Comparison of ENCODE assay signal across 17 cellular contexts in genomic region chr20:40965671-40966070, GRCh38.
A peak's percentile ranks its signal among the peaks of the same experiment; 100 is the strongest.
DNase-seq lines count a peak whose midpoint lies in the region; ATAC-seq and TF ChIP-seq lines count a peak whose summit lies in the region.
"Had no signal": no experiment of that assay in that cellular context is flagged by ENCODE, and none has a peak within 500 bp of the region (broad histone marks: within the 10 kb centered on the region; RNA-seq: fewer than 3 reads in every experiment).

No MANE protein-coding gene starts in this region.

- no peak overlapping the region for H3K4ac ChIP-seq in H9 (ENCODE audit: low read depth, low read length)

- H3K9me3 Mint-ChIP-seq in activated CD8-positive, alpha-beta memory T cell treated with anti-CD3 and anti-CD28 coated beads, Interleukin-2, amount 10 ng/mL, durations not matched to agents 7 days and 5 days (ENCODE audit: low read depth) = no peaks in the 10 kb centered on the region
- H3K9me3 Mint-ChIP-seq in H9 = no peaks in the 10 kb centered on the region
- H3K9me3 Mint-ChIP-seq: CD8-positive, alpha-beta T cell had no signal

- no peak overlapping the region for H3K27ac Mint-ChIP-seq in activated CD8-positive, alpha-beta memory T cell treated with anti-CD3 and anti-CD28 coated beads, Interleukin-2, amount 10 ng/mL, durations not matched to agents 7 days and 5 days
- H3K27ac Mint-ChIP-seq in H9 = no peak overlapping the region
- H3K27ac Mint-ChIP-seq: B cell; CD8-positive, alpha-beta T cell had no signal

- no peaks in the 10 kb centered on the region for H3K9me3 ChIP-seq in sigmoid colon
- no peaks in the 10 kb centered on the region for H3K9me3 ChIP-seq in vagina
- H3K9me3 ChIP-seq in H9 (ENCODE audit: control insufficient read depth, low read depth, low read length) = no peaks in the 10 kb centered on the region
- H3K9me3 ChIP-seq: BLaER1 treated with 17β-estradiol and CSF1 and Interleukin-3, amounts not matched to agents 10 nM and 100 nM had no signal

- peaks cover 0 to 6% (median 2%) of the 10 kb centered on the region in 4 donors for H3K4me1 ChIP-seq in sigmoid colon
- H3K4me1 ChIP-seq in vagina = peaks cover 17% of the 10 kb centered on the region
- H3K4me1 ChIP-seq in H9 (ENCODE audit: insufficient read depth, low read length) = no peaks in the 10 kb centered on the region; the same call in 1 of the 2 replicates

- no peak overlapping the region for H4K8ac ChIP-seq in H9 (replicated peaks; ENCODE audit: insufficient read length, low read depth, low read length)

- H3K27me3 ChIP-seq in sigmoid colon (no peaks in the 10 kb centered on the region), vagina (no peaks in the 10 kb centered on the region), H9 (ENCODE audit: insufficient read depth, low read length) (no peaks in the 10 kb centered on the region)

- H3K4me1 Mint-ChIP-seq in activated CD8-positive, alpha-beta memory T cell treated with anti-CD3 and anti-CD28 coated beads, Interleukin-2, amount 10 ng/mL, durations not matched to agents 7 days and 5 days = peaks cover 30% of the 10 kb centered on the region
- H3K4me1 Mint-ChIP-seq in H9 = peaks cover 12 to 16% of the 10 kb centered on the region in 2 experiments

- H2BK5ac ChIP-seq in H9 (ENCODE audit: insufficient read length, low read length) = no peak overlapping the region

- no peak overlapping the region for H3K18ac ChIP-seq in H9 (ENCODE audit: insufficient read length, low read depth, low read length)

- H3K23ac ChIP-seq in H9 (ENCODE audit: insufficient read length, low read depth, low read length) = no peak overlapping the region

- no peak overlapping the region for H4K5ac ChIP-seq in H9 (ENCODE audit: insufficient read length, low read depth, low read length)

- no peak overlapping the region for H3K4me2 ChIP-seq in H9 (ENCODE audit: insufficient read depth, insufficient read length, low read length)
- H3K4me2 ChIP-seq: BLaER1 treated with 17β-estradiol and CSF1 and Interleukin-3, amounts not matched to agents 10 nM and 100 nM had no signal

- H2BK120ac ChIP-seq in H9 (ENCODE audit: low read depth, low read length, poor library complexity, severe bottlenecking) = no peak overlapping the region

- no peaks in the 10 kb centered on the region for H3K23me2 ChIP-seq in H9 (ENCODE audit: insufficient read length, low read depth, low read length, poor library complexity, severe bottlenecking)

- peaks cover 9% of the 10 kb centered on the region for H3K27me3 Mint-ChIP-seq in activated CD8-positive, alpha-beta memory T cell treated with anti-CD3 and anti-CD28 coated beads, Interleukin-2, amount 10 ng/mL, durations not matched to agents 7 days and 5 days
- H3K27me3 Mint-ChIP-seq in H9 (ENCODE audit: low read depth) = peaks cover 9% of the 10 kb centered on the region

- peaks cover 4% of the 10 kb centered on the region for H4K20me1 ChIP-seq in H9 (ENCODE audit: control insufficient read depth, insufficient read depth, insufficient read length)
- H4K20me1 ChIP-seq: BLaER1 treated with 17β-estradiol and CSF1 and Interleukin-3, amounts not matched to agents 10 nM and 100 nM had no signal

- TF ChIP-seq CTCF in sigmoid colon (IDR thresholded peaks at IDR 0.05) (no peak), vagina (IDR thresholded peaks at IDR 0.05) (no peak), H9 (conservative IDR thresholded peaks at IDR 0.05) (no peak)

- H3K4me3 Mint-ChIP-seq in activated CD8-positive, alpha-beta memory T cell treated with anti-CD3 and anti-CD28 coated beads, Interleukin-2, amount 10 ng/mL, durations not matched to agents 7 days and 5 days = no peak overlapping the region
- H3K4me3 Mint-ChIP-seq in H9 = no peak overlapping the region
- H3K4me3 Mint-ChIP-seq: B cell; CD8-positive, alpha-beta T cell had no signal

- no peaks in the 10 kb centered on the region for H3K79me1 ChIP-seq in H9 (ENCODE audit: insufficient read depth, low read depth, low read length, poor library complexity, severe bottlenecking)

- H3K36me3 Mint-ChIP-seq in activated CD8-positive, alpha-beta memory T cell treated with anti-CD3 and anti-CD28 coated beads, Interleukin-2, amount 10 ng/mL, durations not matched to agents 7 days and 5 days = no peaks in the 10 kb centered on the region
- H3K36me3 Mint-ChIP-seq in H9 (ENCODE audit: insufficient read depth in 1 of 3, low read depth in 3 of 3) = no peaks in the 10 kb centered on the region
- H3K36me3 Mint-ChIP-seq: CD8-positive, alpha-beta T cell had no signal

- H3K56ac ChIP-seq in H9 (ENCODE audit: insufficient read length, low read depth, low read length) = no peak overlapping the region

- H3K9ac ChIP-seq in H9 (ENCODE audit: extremely low read depth, insufficient read length, low read length) = no peak overlapping the region
- H3K9ac ChIP-seq: BLaER1 treated with 17β-estradiol and CSF1 and Interleukin-3, amounts not matched to agents 10 nM and 100 nM had no signal

- ATAC-seq in activated CD8-positive, alpha-beta memory T cell treated with anti-CD3 and anti-CD28 coated beads, Interleukin-2, amount 10 ng/mL, durations not matched to agents 7 days and 5 days = no peak
- ATAC-seq: CD8-positive, alpha-beta T cell had no signal

- no peak overlapping the region for H2AFZ ChIP-seq in H9 (ENCODE audit: low read length)

- CTCF ChIA-PET in activated CD8-positive, alpha-beta memory T cell treated with anti-CD3 and anti-CD28 coated beads, Interleukin-2, amount 10 ng/mL, durations not matched to agents 7 days and 5 days (lab: Charles Lee) = interaction anchor here (0.9 to 5.1 kb wide), 8 partner anchors 20 to 379 kb away, joined by 3 to 33 read pairs (median 4); partner anchors contain the start of gene LPIN3

- H3K36me3 ChIP-seq in sigmoid colon (no peaks in the 10 kb centered on the region), vagina (no peaks in the 10 kb centered on the region)
- H3K36me3 ChIP-seq: BLaER1 treated with 17β-estradiol and CSF1 and Interleukin-3, amounts not matched to agents 10 nM and 100 nM had no signal

- no peak for TF ChIP-seq POLR2A in sigmoid colon (IDR thresholded peaks at IDR 0.05)
- TF ChIP-seq POLR2A in vagina (IDR thresholded peaks at IDR 0.05) = no peak

- peak; percentile 43 for DNase-seq in activated CD8-positive, alpha-beta memory T cell treated with anti-CD3 and anti-CD28 coated beads for 24 hours
- DNase-seq in activated CD8-positive, alpha-beta memory T cell treated with anti-CD3 and anti-CD28 coated beads, Interleukin-2, amount 50 U/mL, for 4 hours = no peak
- DNase-seq in activated CD8-positive, alpha-beta memory T cell treated with anti-CD3 and anti-CD28 coated beads, Interleukin-2, amount 10 ng/mL, durations not matched to agents 7 days and 5 days = peak; percentile 29
- DNase-seq in sigmoid colon = peak; percentile 20
- DNase-seq in vagina (ENCODE audit: extremely low spot score in 2 of 2) = peak; percentile 43 to 71
- DNase-seq in NCI-H2227 treated with DMSO at 0.1 percent for 48 hours (lab: John Stamatoyannopoulos, UW) = no peak
- no peak for DNase-seq in H9
- no peak for DNase-seq in posterior vena cava (ENCODE audit: low spot score)
- DNase-seq: 8988T, COR-L47, DMS 273 treated with DMSO at 0.1 percent for 48 hours, EL, GOT3 had no signal

- no peak overlapping the region for H3K14ac ChIP-seq in H9 (ENCODE audit: insufficient read depth, low read length)

- no peak overlapping the region for H2BK12ac ChIP-seq in H9 (ENCODE audit: insufficient read length, low read depth, low read length)

- WGBS in sigmoid colon, 2 donors = 91 to 95% methylated on average over 4 of the region's 4 CpGs
- no CpG with 5 or more reads among the region's 4 CpGs for WGBS in H9 (ENCODE audit: extremely low coverage, insufficient read length, low lambda C conversion rate)

- TF ChIP-seq EP300 in sigmoid colon (IDR thresholded peaks at IDR 0.05) = no peak

- no peak overlapping the region for H3K4me3 ChIP-seq in sigmoid colon
- H3K4me3 ChIP-seq in vagina = no peak overlapping the region
- H3K4me3 ChIP-seq: BLaER1 treated with 17β-estradiol and CSF1 and Interleukin-3, amounts not matched to agents 10 nM and 100 nM; GM12878 had no signal

- no peak overlapping the region for H4K91ac ChIP-seq in H9 (ENCODE audit: insufficient read length, low read depth, low read length)

- no peak overlapping the region for H2AK5ac ChIP-seq in H9 (ENCODE audit: insufficient read length, low read length)

- intact Hi-C loops in sigmoid colon (cut with DNase I) (no loop called here), vagina (cut with DNase I) (no loop called here), posterior vena cava (cut with DNase I) (no loop called here)

- H2BK15ac ChIP-seq in H9 (ENCODE audit: low read depth, low read length) = no peak overlapping the region

- H3T11ph ChIP-seq in H9 (ENCODE audit: low read length) = no peak overlapping the region

- H3K27ac ChIP-seq in sigmoid colon = no peak overlapping the region
- H3K27ac ChIP-seq in vagina = no peak overlapping the region
- H3K27ac ChIP-seq in H9 (ENCODE audit: insufficient read length, low read depth, low read length) = no peak overlapping the region
- H3K27ac ChIP-seq: BLaER1 treated with 17β-estradiol and CSF1 and Interleukin-3, amounts not matched to agents 10 nM and 100 nM had no signal

- H2BK20ac ChIP-seq in H9 (ENCODE audit: low read depth, low read length, poor library complexity, severe bottlenecking) = no peak overlapping the region

- H3K79me2 ChIP-seq in H9 (ENCODE audit: insufficient read depth, low read length) = no peaks in the 10 kb centered on the region

Comparison
In these comparisons a context has a peak if more than half of its experiments do, and no peak if none do; other contexts are left out.
1. DNase-seq: peak in activated CD8-positive, alpha-beta memory T cell treated with anti-CD3 and anti-CD28 coated beads for 24 hours (single experiment), activated CD8-positive, alpha-beta memory T cell treated with anti-CD3 and anti-CD28 coated beads, Interleukin-2, amount 10 ng/mL, durations not matched to agents 7 days and 5 days (single experiment), sigmoid colon (single experiment) and vagina (2 of 2); none in activated CD8-positive, alpha-beta memory T cell treated with anti-CD3 and anti-CD28 coated beads, Interleukin-2, amount 50 U/mL, for 4 hours (single experiment), NCI-H2227 treated with DMSO at 0.1 percent for 48 hours (single experiment), H9 (single experiment) and posterior vena cava (single experiment).